Comparison of ENCODE assay signal across 8 cellular contexts in the genomic region with DNA sequence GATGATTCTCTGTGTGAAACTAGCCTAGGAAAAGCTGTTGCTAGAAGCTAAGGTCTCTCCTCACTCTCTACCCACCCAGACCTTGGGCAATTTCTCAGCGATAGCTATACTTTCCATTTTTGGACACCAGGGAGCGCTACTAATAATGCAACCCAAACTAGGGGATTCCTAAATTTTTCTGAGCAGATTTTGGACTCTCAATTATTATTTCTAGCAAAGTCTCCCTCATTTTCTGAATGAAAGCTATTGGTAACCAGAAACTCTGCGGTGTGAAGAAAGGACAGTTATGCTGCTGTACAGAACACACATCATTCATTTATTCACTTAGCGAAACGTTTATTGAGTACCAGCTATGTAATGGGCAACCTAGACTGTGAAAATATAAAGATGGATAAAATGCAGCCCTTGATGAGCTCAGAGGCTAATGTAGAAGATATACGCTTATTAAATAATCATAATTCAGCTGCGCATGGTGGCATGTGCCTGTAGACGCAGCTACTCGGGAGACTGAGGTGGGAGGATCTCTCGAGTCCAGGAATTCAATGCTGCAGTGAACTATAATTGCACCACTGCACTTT. TPM values are rescaled to one million over a fixed set of nuclear protein-coding genes. Genes with fewer than 3 reads are reported as not detected.
DNase-seq lines count a peak whose midpoint lies in the region; ATAC-seq and TF ChIP-seq lines count a peak whose summit lies in the region.

No MANE protein-coding gene starts in this region.

- DNase-seq in NCI-H2171 treated with DMSO at 0.1 percent for 48 hours (lab: John Stamatoyannopoulos, UW) (peak; percentile 7), NCI-H2171 (lab: John Stamatoyannopoulos, UW) (no peak), HuH-7 (ENCODE audit: low spot score) (peak; percentile 46), SHP77 treated with DMSO at 0.1 percent for 48 hours (lab: John Stamatoyannopoulos, UW) (peak; percentile 11), cerebellar cortex (ENCODE audit: low spot score) (peak; percentile 64), lower lobe of right lung (no peak), posterior cingulate gyrus (no peak)

- no peaks in the 10 kb centered on the region for H3K27me3 ChIP-seq in lower lobe of right lung (ENCODE audit: low read depth)

- H3K4me1 ChIP-seq in lower lobe of right lung: peaks cover 9% of the 10 kb centered on the region

- intact Hi-C loops in lower lobe of right lung (cut with DNase I): loop anchor here (5.0 kb wide), 1 partner anchor 223 kb away; no protein-coding TSS in a partner anchor
- intact Hi-C loops in posterior cingulate gyrus (cut with DNase I): no loop called here

- H3K36me3 ChIP-seq in lower lobe of right lung: no peaks in the 10 kb centered on the region

- no peak overlapping the region for H3K27ac ChIP-seq in lower lobe of right lung

- peak; percentile 70 for TF ChIP-seq CTCF in lower lobe of right lung (IDR thresholded peaks at IDR 0.05)

- no peak overlapping the region for H3K4me3 ChIP-seq in lower lobe of right lung

- ATAC-seq in lower lobe of right lung: peak; percentile 74 to 77
- ATAC-seq in GM18498 (IDR thresholded peaks at IDR 0.05; ENCODE audit: unreplicated experiment): no peak

- no peaks in the 10 kb centered on the region for H3K9me3 ChIP-seq in lower lobe of right lung

RNA-seq across cellular contexts. Expression of gene STIM1, which starts 6.1 kb away (rescaled TPM):
- 59.5 TPM for total RNA-seq in lower lobe of right lung

RNA-seq across cellular contexts. Expression of gene RHOG, which starts 8.6 kb away (rescaled TPM):
- total RNA-seq in lower lobe of right lung: 86.5 TPM

RNA-seq across cellular contexts. Expression of gene PGAP2, which starts 41.0 kb away (rescaled TPM):
- total RNA-seq in lower lobe of right lung: 23.8 TPM

RNA-seq across cellular contexts. Expression of gene NUP98, which starts 52.0 kb away (rescaled TPM):
- 62.3 TPM for total RNA-seq in lower lobe of right lung

Comparison
In these comparisons a context has a peak if more than half of its experiments do, and no peak if none do; other contexts are left out.
1. DNase-seq: peak in NCI-H2171 treated with DMSO at 0.1 percent for 48 hours (single experiment), HuH-7 (single experiment), SHP77 treated with DMSO at 0.1 percent for 48 hours (single experiment) and cerebellar cortex (single experiment); none in NCI-H2171 (single experiment), lower lobe of right lung (single experiment) and posterior cingulate gyrus (0 of 10).